Comparison of ENCODE assay signal across 8 cellular contexts in the genomic region with DNA sequence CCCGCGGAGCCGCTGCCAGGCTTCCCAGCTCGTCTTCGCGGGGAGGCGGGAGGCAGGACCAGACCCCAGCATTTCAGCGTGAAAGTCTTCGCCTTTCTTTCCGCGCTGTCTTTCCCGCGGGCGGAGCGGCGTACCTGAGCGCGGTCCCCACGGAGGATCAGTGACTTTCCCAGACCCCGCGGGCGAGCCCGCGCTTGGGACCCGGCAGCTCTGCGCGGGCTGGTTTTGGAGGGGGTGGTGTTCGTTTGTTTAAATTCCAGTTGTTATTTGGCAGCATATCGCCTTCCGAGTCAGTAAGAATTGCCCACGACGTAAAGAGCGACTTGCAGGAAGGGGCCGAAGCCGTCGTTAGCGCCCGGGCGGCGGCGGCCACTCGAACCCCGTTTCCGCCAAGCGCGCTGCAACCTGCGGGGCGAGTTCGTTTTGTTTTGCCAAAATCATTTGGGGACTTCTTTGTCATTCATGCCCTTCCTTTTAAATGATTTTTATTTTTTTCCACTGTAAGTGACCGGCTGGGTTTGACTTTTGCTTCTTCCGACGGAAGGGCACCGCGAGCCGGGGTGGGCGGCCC.
DNase-seq lines count a peak whose midpoint lies in the region; ATAC-seq and TF ChIP-seq lines count a peak whose summit lies in the region.

No MANE protein-coding gene starts in this region.

- no peak for TF ChIP-seq CTCF in heart right ventricle (IDR thresholded peaks at IDR 0.05)
- no peak for TF ChIP-seq CTCF in chondrocyte (IDR thresholded peaks at IDR 0.05)
- TF ChIP-seq CTCF in upper lobe of left lung (IDR thresholded peaks at IDR 0.05): no peak

- no peaks in the 10 kb centered on the region for H3K36me3 ChIP-seq in heart right ventricle
- no peaks in the 10 kb centered on the region for H3K36me3 ChIP-seq in muscle layer of duodenum (ENCODE audit: control insufficient read depth in 1 of 2, insufficient read depth in 2 of 2, low read length in 2 of 2)
- H3K36me3 ChIP-seq in upper lobe of left lung: no peaks in the 10 kb centered on the region

- peak overlapping the region; percentile 57 for H3K4me3 Mint-ChIP-seq in chondrocyte (ENCODE audit: unreplicated experiment)

- DNase-seq in heart right ventricle (no peak), Right ventricle myocardium inferior (ENCODE audit: missing footprints) (no peak), chondrocyte (ENCODE audit: low spot score) (no peak), upper lobe of left lung (peak in 1 of 2 donors; percentile 80), NCI-H82 (lab: John Stamatoyannopoulos, UW) (no peak), iPS-NIHi7 (ENCODE audit: extremely low spot score) (no peak)

- H3K9me3 Mint-ChIP-seq in chondrocyte (ENCODE audit: low read depth): no peaks in the 10 kb centered on the region

- 3 to 4% methylated on average over 56 of the region's 56 CpGs for WGBS in heart right ventricle, 2 donors
- 20 to 22% methylated on average over 39 to 55 of the region's 56 CpGs for WGBS in upper lobe of left lung, 2 donors

- TF ChIP-seq EP300 in upper lobe of left lung (IDR thresholded peaks at IDR 0.05): no peak

- peaks cover 10 to 78% (median 75%) of the 10 kb centered on the region in 7 donors for H3K27me3 ChIP-seq in heart right ventricle
- H3K27me3 ChIP-seq in muscle layer of duodenum (ENCODE audit: low read depth, low read length): peaks cover 30% of the 10 kb centered on the region
- peaks cover 0 to 24% (median 8%) of the 10 kb centered on the region in 4 donors for H3K27me3 ChIP-seq in upper lobe of left lung

- no peak overlapping the region for H3K27ac ChIP-seq in heart right ventricle
- no peak overlapping the region for H3K27ac ChIP-seq in muscle layer of duodenum (ENCODE audit: low read length)
- no peak overlapping the region for H3K27ac ChIP-seq in upper lobe of left lung

- H3K27ac Mint-ChIP-seq in chondrocyte (ENCODE audit: unreplicated experiment): no peak overlapping the region

- no peak for ATAC-seq in heart right ventricle
- no peak for ATAC-seq in Right ventricle myocardium inferior
- ATAC-seq in upper lobe of left lung (ENCODE audit: low FRiP score in 2 of 2): peak in 1 of 2 donors; percentile 32
- ATAC-seq in GM19455 (IDR thresholded peaks at IDR 0.05; ENCODE audit: unreplicated experiment): no peak

- no peaks in the 10 kb centered on the region for H3K36me3 Mint-ChIP-seq in chondrocyte (ENCODE audit: low read depth)

- peaks cover 5 to 12% (median 7%) of the 10 kb centered on the region in 9 donors for H3K4me1 ChIP-seq in heart right ventricle
- H3K4me1 ChIP-seq in muscle layer of duodenum (ENCODE audit: control insufficient read depth in 1 of 2, insufficient read depth in 2 of 2, low read length in 2 of 2): peaks cover 0 to 11% of the 10 kb centered on the region in 2 donors
- peaks cover 5 to 18% (median 11%) of the 10 kb centered on the region in 4 donors for H3K4me1 ChIP-seq in upper lobe of left lung

- no peak for TF ChIP-seq POLR2A in upper lobe of left lung (IDR thresholded peaks at IDR 0.05)

- intact Hi-C loops in heart right ventricle (cut with DNase I): no loop called here
- intact Hi-C loops in Right ventricle myocardium inferior (cut with DNase I): no loop called here

- H3K27me3 Mint-ChIP-seq in chondrocyte (ENCODE audit: low read depth): peaks cover 2% of the 10 kb centered on the region

- H3K4me3 ChIP-seq in heart right ventricle: peak overlapping the region; percentile 6 to 50 (median 38)
- H3K4me3 ChIP-seq in muscle layer of duodenum (ENCODE audit: low read depth in 1 of 2, low read length in 2 of 2): peak overlapping the region; percentile 59 to 70
- H3K4me3 ChIP-seq in upper lobe of left lung: peak overlapping the region in 3 of 4 donors; percentile 24 to 45 (median 40)

- H3K4me1 Mint-ChIP-seq in chondrocyte (ENCODE audit: low read depth): peaks cover 20% of the 10 kb centered on the region

- H3K9me3 ChIP-seq in heart right ventricle (no peaks in the 10 kb centered on the region), muscle layer of duodenum (ENCODE audit: control insufficient read depth in 1 of 2, low read length in 2 of 2) (no peaks in the 10 kb centered on the region), upper lobe of left lung (no peaks in the 10 kb centered on the region)
